Comparison of ENCODE assay signal across 2 cellular contexts in genomic region chr22:23264610-23265388, GRCh38.
TF ChIP-seq lines count a peak whose summit lies in the region.

No MANE protein-coding gene starts in this region.

TF ChIP-seq in Ishikawa, 13 proteins besides CTCF, POLR2A, EP300 and RAD21:
- TF ChIP-seq TAF1 (IDR thresholded peaks at IDR 0.05; ENCODE audit: low read depth): no peak
- TF ChIP-seq ZBTB7A (IDR thresholded peaks at IDR 0.05; ENCODE audit: low read depth): no peak
- no peak for TF ChIP-seq USF1 (IDR thresholded peaks at IDR 0.05)
- no peak for TF ChIP-seq YY1 (IDR thresholded peaks at IDR 0.05; ENCODE audit: low read depth)
- TF ChIP-seq NFIC (IDR thresholded peaks at IDR 0.05): peak; percentile 83
- TF ChIP-seq MAX (IDR thresholded peaks at IDR 0.05): peak; percentile 65
- TF ChIP-seq REST (IDR thresholded peaks at IDR 0.05; ENCODE audit: low read depth): no peak
- 0 out of 2 replicates have a peak, but pooled peaks have one; percentile 22 for TF ChIP-seq CREB1 (IDR thresholded peaks at IDR 0.05; ENCODE audit: low read depth)
- TF ChIP-seq CEBPB (IDR thresholded peaks at IDR 0.05): no peak
- no peak for TF ChIP-seq EGR1 (IDR thresholded peaks at IDR 0.05)
- peak; percentile 47; the same call in 1 of the 2 replicates for TF ChIP-seq TEAD4 (IDR thresholded peaks at IDR 0.05)
- peak; percentile 88 for TF ChIP-seq TCF12 (IDR thresholded peaks at IDR 0.05; ENCODE audit: low read depth)
- peak; percentile 55 for TF ChIP-seq FOXM1 (IDR thresholded peaks at IDR 0.05; ENCODE audit: borderline replicate concordance, low read depth)
TF ChIP-seq in Ishikawa: peak in this region for 6.

TF ChIP-seq in H1, 55 proteins besides CTCF, POLR2A, EP300 and RAD21:
- no peak for TF ChIP-seq RNF2 (IDR thresholded peaks at IDR 0.05; ENCODE audit: borderline replicate concordance, low read depth, low read length, missing control alignments, poor library complexity, severe bottlenecking)
- no peak for TF ChIP-seq RFX5 (IDR thresholded peaks at IDR 0.05; ENCODE audit: borderline replicate concordance, low read depth, low read length)
- TF ChIP-seq SP4 (IDR thresholded peaks at IDR 0.05; ENCODE audit: low read length): no peak
- no peak for TF ChIP-seq ATF3 (IDR thresholded peaks at IDR 0.05; ENCODE audit: insufficient read depth, low read depth, low read length)
- no peak for TF ChIP-seq USF2 (IDR thresholded peaks at IDR 0.05; ENCODE audit: low read length)
- TF ChIP-seq POLR2AphosphoS5 (IDR thresholded peaks at IDR 0.05; ENCODE audit: low read depth, low read length): no peak
- TF ChIP-seq CHD2 (IDR thresholded peaks at IDR 0.05; ENCODE audit: low read length): no peak
- no peak for TF ChIP-seq E2F6 (IDR thresholded peaks at IDR 0.05)
- TF ChIP-seq FOSL1 (IDR thresholded peaks at IDR 0.05; ENCODE audit: insufficient read depth, low read depth, low read length): no peak
- TF ChIP-seq ATF2 (IDR thresholded peaks at IDR 0.05; ENCODE audit: low read length): no peak
- no peak for TF ChIP-seq SAP30 (IDR thresholded peaks at IDR 0.05; ENCODE audit: insufficient read depth, insufficient replicate concordance, low read length)
- TF ChIP-seq KDM4A (IDR thresholded peaks at IDR 0.05; ENCODE audit: low read depth, low read length, severe bottlenecking): no peak
- TF ChIP-seq POU5F1 (IDR thresholded peaks at IDR 0.05; ENCODE audit: low read depth, low read length): no peak
- no peak for TF ChIP-seq NRF1 (IDR thresholded peaks at IDR 0.05; ENCODE audit: low read depth, low read length)
- no peak for TF ChIP-seq MAX (IDR thresholded peaks at IDR 0.05)
- no peak for TF ChIP-seq NANOG (IDR thresholded peaks at IDR 0.05; ENCODE audit: insufficient read depth, low read depth, low read length, poor library complexity, severe bottlenecking)
- TF ChIP-seq CHD1 (IDR thresholded peaks at IDR 0.05; ENCODE audit: low read depth, low read length): no peak
